Comparison of ENCODE assay signal across 15 cellular contexts in the genomic region with DNA sequence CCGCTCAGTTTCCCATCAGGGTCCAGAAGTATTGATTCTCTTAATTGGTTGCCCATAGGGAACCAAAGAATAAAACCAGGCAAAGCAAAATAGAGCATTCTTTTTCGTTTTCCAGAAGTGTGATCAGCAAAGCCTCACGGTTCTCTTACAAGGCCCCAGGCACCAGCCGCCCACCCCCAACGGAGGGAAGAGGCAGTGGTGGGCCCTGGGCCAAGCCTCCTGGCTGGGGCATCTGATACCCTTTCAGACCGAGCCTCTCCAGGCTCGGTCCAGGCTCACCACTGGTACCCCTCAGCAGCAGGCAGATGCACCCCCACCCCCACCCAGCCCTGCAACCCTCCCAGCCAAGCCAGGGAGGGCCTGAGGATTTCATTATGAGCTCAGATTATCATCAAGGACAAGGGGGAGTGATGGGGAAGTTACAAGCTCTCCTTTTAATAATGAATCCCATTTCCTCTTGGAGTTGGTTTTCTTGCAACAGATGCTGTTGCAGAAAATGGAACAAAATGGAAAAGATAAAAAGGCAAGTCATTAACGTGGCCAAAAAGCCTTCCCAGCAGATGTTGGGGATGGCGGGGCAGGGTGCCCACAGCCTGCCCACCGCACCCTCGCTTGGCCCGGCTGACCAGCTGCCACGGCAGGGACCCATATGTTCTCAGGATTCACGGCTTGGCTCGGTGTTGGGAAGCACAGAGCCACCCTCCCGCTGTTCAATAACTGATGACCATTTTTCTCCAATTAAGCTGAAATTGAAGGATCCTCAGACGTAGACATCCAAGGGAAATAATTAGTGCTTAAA. TPM values are rescaled to one million over a fixed set of nuclear protein-coding genes. Genes with fewer than 3 reads are reported as not detected.
DNase-seq lines count a peak whose midpoint lies in the region; ATAC-seq and TF ChIP-seq lines count a peak whose summit lies in the region.
"Had no signal": no experiment of that assay in that cellular context is flagged by ENCODE, and none has a peak within 500 bp of the region (broad histone marks: within the 10 kb centered on the region; RNA-seq: fewer than 3 reads in every experiment).

No MANE protein-coding gene starts in this region.

- no peaks in the 10 kb centered on the region for H3K9me3 Mint-ChIP-seq in brain
- H3K9me3 Mint-ChIP-seq: CD4-positive, alpha-beta memory T cell had no signal

- H3K27me3 ChIP-seq in BE2C: no peaks in the 10 kb centered on the region

- TF ChIP-seq CTCF in BE2C (IDR thresholded peaks at IDR 0.05; ENCODE audit: low read depth, low read length) (no peak), brain (conservative IDR thresholded peaks at IDR 0.05) (no peak)

- DNase-seq in BE2C (peak; percentile 82), NCI-H1092 (lab: John Stamatoyannopoulos, UW) (peak; percentile 45), NCI-H524 (lab: John Stamatoyannopoulos, UW) (peak; percentile 94), epidermal melanocyte (ENCODE audit: insufficient read length, low spot score) (no peak), GM03348 (ENCODE audit: low spot score) (no peak)
- DNase-seq: ACHN; CD4-positive, alpha-beta memory T cell; DMS53; GM23248; IMR-90 had no signal

- peaks cover 4% of the 10 kb centered on the region for H3K27me3 Mint-ChIP-seq in brain

- H3K36me3 ChIP-seq in BE2C: no peaks in the 10 kb centered on the region

- H3K4me3 Mint-ChIP-seq in brain: no peak overlapping the region
- H3K4me3 Mint-ChIP-seq: CD4-positive, alpha-beta memory T cell had no signal

- H3K4me1 ChIP-seq in BE2C: peaks cover 31% of the 10 kb centered on the region

- peak overlapping the region in 3 of 5 experiments; percentile 55 to 73 (median 72) for H3K27ac Mint-ChIP-seq in brain
- H3K27ac Mint-ChIP-seq: CD4-positive, alpha-beta memory T cell had no signal

- H3K4me3 ChIP-seq in BE2C (ENCODE audit: low read depth, low read length): peak overlapping the region; percentile 28; the same call in 1 of the 2 replicates
- H3K4me3 ChIP-seq: GM12878, GM23248 had no signal

- ATAC-seq in HG03025 (IDR thresholded peaks at IDR 0.05; ENCODE audit: low FRiP score, unreplicated experiment): no peak
- ATAC-seq in HG02970 (IDR thresholded peaks at IDR 0.05; ENCODE audit: low FRiP score, unreplicated experiment): no peak
- ATAC-seq: GM12878, HCT116 had no signal

- H3K4me1 Mint-ChIP-seq in brain: peaks cover 44% of the 10 kb centered on the region
- H3K4me1 Mint-ChIP-seq: CD4-positive, alpha-beta memory T cell had no signal

- H3K9me3 ChIP-seq in BE2C: no peaks in the 10 kb centered on the region

- no peaks in the 10 kb centered on the region for H3K36me3 Mint-ChIP-seq in brain
- H3K36me3 Mint-ChIP-seq: CD4-positive, alpha-beta memory T cell had no signal

RNA-seq across cellular contexts. Expression of a gene that starts 45.9 kb away (rescaled TPM):
- 45.2 TPM for polyA plus RNA-seq in BE2C (2012; ENCODE audit: insufficient read depth, insufficient read length, low read depth)
- polyA plus RNA-seq in brain (ENCODE audit: insufficient read depth, low read depth, low replicate concordance): 13.7 TPM
- polyA plus RNA-seq: GM12878 had no signal

Comparison
In these comparisons a context has a peak if more than half of its experiments do, and no peak if none do; other contexts are left out.
1. DNase-seq: peak in BE2C (single experiment), NCI-H1092 (single experiment) and NCI-H524 (2 of 2); none in epidermal melanocyte (single experiment) and GM03348 (single experiment).